Comparison of ENCODE assay signal across 31 cellular contexts in the genomic region with DNA sequence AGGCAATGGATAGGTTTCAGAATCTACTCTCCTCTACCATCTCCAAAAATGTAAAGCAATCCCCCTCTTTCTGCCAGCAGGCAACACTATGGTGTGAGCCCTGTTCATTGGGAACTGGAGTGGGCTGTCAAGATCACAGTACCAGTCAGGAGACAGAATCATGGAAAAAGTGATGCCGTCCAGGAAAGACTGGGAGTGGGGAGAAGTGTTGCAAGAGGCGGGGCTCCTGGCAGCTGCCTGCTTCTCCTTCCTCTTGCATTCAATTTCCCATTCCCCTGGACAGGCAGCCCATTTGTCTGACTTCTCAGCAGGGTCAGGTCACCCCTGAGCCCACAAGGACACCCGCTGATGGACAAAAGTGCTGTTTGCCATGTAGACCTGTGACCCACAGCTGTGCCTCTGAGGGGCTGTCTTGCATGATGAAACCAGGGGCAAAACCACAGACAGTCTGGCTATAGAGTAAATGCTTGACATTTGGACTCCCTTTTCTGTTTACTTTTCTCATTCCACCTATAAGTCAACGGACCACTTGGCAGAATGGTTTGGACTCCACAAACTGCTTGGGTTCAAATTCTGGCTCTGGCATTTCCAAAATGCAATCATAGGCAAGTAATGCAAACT. TPM values are rescaled to one million over a fixed set of nuclear protein-coding genes. Genes with fewer than 3 reads are reported as not detected.
"Had no signal": no experiment of that assay in that cellular context is flagged by ENCODE, and none has a peak within 500 bp of the region (broad histone marks: within the 10 kb centered on the region; RNA-seq: fewer than 3 reads in every experiment).

No MANE protein-coding gene starts in this region.

- H3K4me2 ChIP-seq: KMS-11, SK-N-SH had no signal

- H3K27ac ChIP-seq: KMS-11, Peyer's patch, SJSA1, VCaP had no signal

- H3K9ac ChIP-seq: KMS-11, SK-N-SH had no signal

- H3K9me2 ChIP-seq: SK-N-SH had no signal

- H3K27me3 ChIP-seq: Peyer's patch, SJSA1 had no signal

- H3K4me3 ChIP-seq: Peyer's patch, SJSA1 had no signal

- H3K4me1 ChIP-seq: Peyer's patch, SJSA1 had no signal

- DNase-seq: activated CD4-positive, alpha-beta memory T cell treated with anti-CD3 and anti-CD28 coated beads, Interleukin-2, amount 10 ng/mL, durations not matched to agents 7 days and 5 days; activated CD4-positive, alpha-beta T cell treated with anti-CD3 and anti-CD28 coated beads for 1 hour; activated CD4-positive, alpha-beta T cell treated with anti-CD3 and anti-CD28 coated beads for 48 hours; activated CD4-positive, CD25-positive, alpha-beta regulatory T cell; activated CD8-positive, alpha-beta memory T cell treated with anti-CD3 and anti-CD28 coated beads for 24 hours; activated CD8-positive, alpha-beta memory T cell treated with anti-CD3 and anti-CD28 coated beads, Interleukin-2, amount 10 ng/mL, durations not matched to agents 7 days and 5 days; activated CD8-positive, alpha-beta memory T cell treated with anti-CD3 and anti-CD28 coated beads, Interleukin-2, amount 50 U/mL, for 48 hours; activated effector memory CD4-positive, alpha-beta T cell treated with Interleukin-2 at 50 U/mL for 16 hours; activated naive CD4-positive, alpha-beta T cell treated with anti-CD3 and anti-CD28 coated beads, Interleukin-2, amount 10 ng/mL, durations not matched to agents 7 days and 5 days; activated naive CD8-positive, alpha-beta T cell treated with anti-CD3 and anti-CD28 coated beads, Interleukin-2, amount 50 U/mL, for 24 hours; activated T-cell treated with anti-CD3 and anti-CD28 coated beads, Interleukin-2, amount 50 U/mL, for 48 hours; amniotic stem cell; aorta; MM.1S; MV-4-11; NCI-H1092; NCI-H1436 treated with DMSO at 0.1 percent for 48 hours; NCI-H1694 treated with DMSO at 0.1 percent for 48 hours; NCI-H2029; NCI-H345; NCI-H524 treated with DMSO at 0.1 percent for 48 hours; NK-92 treated with Interleukin-12 subunit alpha and Interleukin-12 subunit beta, amount 100 ng/mL, for 24 hours; PC-3; Peyer's patch; RPMI8226; SHP77 treated with DMSO at 0.1 percent for 48 hours; SK-N-SH had no signal

- H3K36me3 ChIP-seq: Peyer's patch, SJSA1 had no signal

- ATAC-seq: activated CD8-positive, alpha-beta memory T cell treated with anti-CD3 and anti-CD28 coated beads, Interleukin-2, amount 10 ng/mL, durations not matched to agents 7 days and 5 days; activated naive CD8-positive, alpha-beta T cell treated with anti-CD3 and anti-CD28 coated beads, Interleukin-2, amount 50 U/mL, for 24 hours; PC-3 had no signal

- H3K9me3 ChIP-seq: Peyer's patch, SJSA1, SK-N-SH had no signal

RNA-seq across cellular contexts. Expression of a gene that starts 30.1 kb away (rescaled TPM):
- total RNA-seq: activated CD4-positive, alpha-beta memory T cell treated with anti-CD3 and anti-CD28 coated beads, Interleukin-2, amount 10 ng/mL, durations not matched to agents 7 days and 5 days; activated CD8-positive, alpha-beta memory T cell treated with anti-CD3 and anti-CD28 coated beads, Interleukin-2, amount 10 ng/mL, durations not matched to agents 7 days and 5 days; LHCN-M2; PC-3; Peyer's patch had no signal
- polyA plus RNA-seq: aorta had no signal
